1 cellular context compared by ENCODE assay signal in genomic region chr2:13227543-13227942, GRCh38.
TF ChIP-seq lines count a peak whose summit lies in the region.

No MANE protein-coding gene starts in this region.

TF ChIP-seq in WTC11, 78 proteins besides CTCF, POLR2A, EP300 and RAD21 (continued from another document):
- TF ChIP-seq E2F5 (CRISPR knock-in tag; IDR thresholded peaks at IDR 0.05) (no peak), RELA (CRISPR knock-in tag; IDR thresholded peaks at IDR 0.05; ENCODE audit: borderline replicate concordance) (no peak), MXD4 (CRISPR knock-in tag; IDR thresholded peaks at IDR 0.05; ENCODE audit: borderline replicate concordance) (no peak)
